Comparison of ENCODE assay signal across 10 cellular contexts in genomic region chr12:47743311-47743860, GRCh38. TPM values are rescaled to one million over a fixed set of nuclear protein-coding genes. Genes with fewer than 3 reads are reported as not detected.
"Had no signal": no experiment of that assay in that cellular context is flagged by ENCODE, and none has a peak within 500 bp of the region (broad histone marks: within the 10 kb centered on the region; RNA-seq: fewer than 3 reads in every experiment).

No MANE protein-coding gene starts in this region.

- H3K9me3 ChIP-seq: pancreas, tibial nerve had no signal

- H3K9me3 Mint-ChIP-seq: activated CD4-positive, alpha-beta memory T cell treated with anti-CD3 and anti-CD28 coated beads for 36 hours; activated naive CD8-positive, alpha-beta T cell treated with anti-CD3 and anti-CD28 coated beads, Interleukin-2, amount 10 ng/mL, durations not matched to agents 7 days and 5 days; activated T-cell treated with anti-CD3 and anti-CD28 coated beads, Interleukin-2, amount 50 U/mL, for 72 hours; T-helper 2 cell treated with Interferon-gamma antibody and Interleukin-4, amounts not matched to agents 5 μg/mL and 100 μg/mL, for 36 hours had no signal

- H3K4me3 ChIP-seq: pancreas, tibial nerve had no signal

- H3K27me3 Mint-ChIP-seq: activated CD4-positive, alpha-beta memory T cell treated with anti-CD3 and anti-CD28 coated beads for 36 hours had no signal

- H3K36me3 Mint-ChIP-seq: activated CD4-positive, alpha-beta memory T cell treated with anti-CD3 and anti-CD28 coated beads for 36 hours; activated naive CD8-positive, alpha-beta T cell treated with anti-CD3 and anti-CD28 coated beads, Interleukin-2, amount 10 ng/mL, durations not matched to agents 7 days and 5 days had no signal

- H3K27ac Mint-ChIP-seq: activated CD4-positive, alpha-beta memory T cell treated with anti-CD3 and anti-CD28 coated beads for 36 hours; activated naive CD8-positive, alpha-beta T cell treated with anti-CD3 and anti-CD28 coated beads, Interleukin-2, amount 10 ng/mL, durations not matched to agents 7 days and 5 days; activated T-cell treated with anti-CD3 and anti-CD28 coated beads, Interleukin-2, amount 50 U/mL, for 72 hours; T-helper 2 cell treated with Interferon-gamma antibody and Interleukin-4, amounts not matched to agents 5 μg/mL and 100 μg/mL, for 36 hours had no signal

- DNase-seq: anterior cingulate cortex, SW 1271 had no signal

- H3K27ac ChIP-seq: pancreas, tibial nerve had no signal

- H3K27me3 ChIP-seq: pancreas, tibial nerve had no signal

- H3K36me3 ChIP-seq: pancreas, tibial nerve had no signal

- H3K4me3 Mint-ChIP-seq: activated CD4-positive, alpha-beta memory T cell treated with anti-CD3 and anti-CD28 coated beads for 36 hours; activated naive CD8-positive, alpha-beta T cell treated with anti-CD3 and anti-CD28 coated beads, Interleukin-2, amount 10 ng/mL, durations not matched to agents 7 days and 5 days; activated T-cell treated with anti-CD3 and anti-CD28 coated beads, Interleukin-2, amount 50 U/mL, for 72 hours; T-helper 2 cell treated with Interferon-gamma antibody and Interleukin-4, amounts not matched to agents 5 μg/mL and 100 μg/mL, for 36 hours had no signal

RNA-seq across cellular contexts. Expression of gene ENDOU, which starts 18.1 kb away (rescaled TPM):
- total RNA-seq: activated CD4-positive, alpha-beta memory T cell treated with anti-CD3 and anti-CD28 coated beads for 36 hours; cerebellum; frontal cortex had no signal
